Comparison of ENCODE assay signal across 13 cellular contexts in genomic region chr10:131431541-131431940, GRCh38.
"Had no signal": no experiment of that assay in that cellular context is flagged by ENCODE, and none has a peak within 500 bp of the region (broad histone marks: within the 10 kb centered on the region; RNA-seq: fewer than 3 reads in every experiment).

No MANE protein-coding gene starts in this region.

- H3K9me3 ChIP-seq: gastrocnemius medialis, heart left ventricle, ovary, testis, upper lobe of right lung had no signal

- DNase-seq: activated CD4-positive, CD25-positive, alpha-beta regulatory T cell treated with anti-CD3 and anti-CD28 coated beads, Interleukin-2, amount 50 U/mL, for 72 hours; activated naive CD4-positive, alpha-beta T cell treated with anti-CD3 and anti-CD28 coated beads for 36 hours; endodermal cell; gastrocnemius medialis; immature natural killer cell; ovary; stimulated activated CD4-positive, alpha-beta T cell treated with anti-CD3 and anti-CD28 coated beads, Interleukin-1b, Interleukin-23, amount 100 ng/mL, for 48 hours; stimulated activated naive CD8-positive, alpha-beta T cell treated with anti-CD3 and anti-CD28 coated beads, Interleukin-15, amount 100 ng/mL, for 72 hours; T1000; testis had no signal

- H3K27me3 ChIP-seq: ovary, testis had no signal

- H3K4me1 ChIP-seq: gastrocnemius medialis, heart left ventricle, upper lobe of right lung had no signal

- H3K36me3 ChIP-seq: gastrocnemius medialis, heart left ventricle, ovary, upper lobe of right lung had no signal

- H3K4me3 ChIP-seq: gastrocnemius medialis, heart left ventricle, ovary, testis, upper lobe of right lung had no signal

- ATAC-seq: gastrocnemius medialis; heart left ventricle; stimulated activated naive CD8-positive, alpha-beta T cell treated with anti-CD3 and anti-CD28 coated beads, Interleukin-15, amount 100 ng/mL, for 72 hours; upper lobe of right lung had no signal

- FAIRE-seq: astrocyte had no signal

- H3K27ac ChIP-seq: gastrocnemius medialis, heart left ventricle, ovary, testis, upper lobe of right lung had no signal
